Comparison of ENCODE assay signal across 1 cellular context in the genomic region with DNA sequence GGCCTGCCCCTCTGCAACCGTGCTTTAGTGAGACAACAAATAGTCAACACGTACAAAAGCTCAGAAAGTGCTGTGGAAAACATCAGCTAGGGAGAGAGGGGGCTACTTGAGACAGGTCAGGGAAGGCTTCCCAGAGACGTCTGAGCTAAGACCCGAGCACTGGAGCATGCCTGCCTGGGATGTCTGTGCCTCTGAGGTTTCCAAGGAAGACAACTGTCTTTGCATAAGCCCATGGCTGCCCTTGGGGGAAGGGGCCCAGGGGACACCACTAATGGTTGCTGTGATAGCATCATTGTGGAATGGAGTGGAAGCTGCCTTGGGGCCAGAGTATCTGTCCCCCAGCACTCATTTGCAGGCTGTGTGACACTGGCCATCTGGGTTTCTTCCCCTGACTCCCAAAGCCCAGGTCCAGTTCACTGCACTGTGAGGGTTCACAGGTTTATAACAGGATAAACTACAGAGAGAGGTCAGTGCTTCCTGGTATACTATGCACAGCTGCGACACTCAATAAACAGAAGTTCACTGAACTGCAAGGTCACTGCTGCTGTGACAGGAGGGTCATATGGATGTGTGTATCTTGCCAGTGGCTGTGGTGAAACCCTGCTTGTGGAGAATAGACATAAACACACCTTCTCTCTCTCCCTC.
TF ChIP-seq lines count a peak whose summit lies in the region.

No MANE protein-coding gene starts in this region.

TF ChIP-seq in HepG2, 621 proteins besides CTCF, POLR2A, EP300 and RAD21 (continued from another document and continues in another):
- TF ChIP-seq, protein P1, sequence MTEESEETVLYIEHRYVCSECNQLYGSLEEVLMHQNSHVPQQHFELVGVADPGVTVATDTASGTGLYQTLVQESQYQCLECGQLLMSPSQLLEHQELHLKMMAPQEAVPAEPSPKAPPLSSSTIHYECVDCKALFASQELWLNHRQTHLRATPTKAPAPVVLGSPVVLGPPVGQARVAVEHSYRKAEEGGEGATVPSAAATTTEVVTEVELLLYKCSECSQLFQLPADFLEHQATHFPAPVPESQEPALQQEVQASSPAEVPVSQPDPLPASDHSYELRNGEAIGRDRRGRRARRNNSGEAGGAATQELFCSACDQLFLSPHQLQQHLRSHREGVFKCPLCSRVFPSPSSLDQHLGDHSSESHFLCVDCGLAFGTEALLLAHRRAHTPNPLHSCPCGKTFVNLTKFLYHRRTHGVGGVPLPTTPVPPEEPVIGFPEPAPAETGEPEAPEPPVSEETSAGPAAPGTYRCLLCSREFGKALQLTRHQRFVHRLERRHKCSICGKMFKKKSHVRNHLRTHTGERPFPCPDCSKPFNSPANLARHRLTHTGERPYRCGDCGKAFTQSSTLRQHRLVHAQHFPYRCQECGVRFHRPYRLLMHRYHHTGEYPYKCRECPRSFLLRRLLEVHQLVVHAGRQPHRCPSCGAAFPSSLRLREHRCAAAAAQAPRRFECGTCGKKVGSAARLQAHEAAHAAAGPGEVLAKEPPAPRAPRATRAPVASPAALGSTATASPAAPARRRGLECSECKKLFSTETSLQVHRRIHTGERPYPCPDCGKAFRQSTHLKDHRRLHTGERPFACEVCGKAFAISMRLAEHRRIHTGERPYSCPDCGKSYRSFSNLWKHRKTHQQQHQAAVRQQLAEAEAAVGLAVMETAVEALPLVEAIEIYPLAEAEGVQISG (CRISPR knock-in tag; IDR thresholded peaks at IDR 0.05), result peak; percentile 73
- TF ChIP-seq TOPORS (CRISPR knock-in tag; IDR thresholded peaks at IDR 0.05), result no peak
- TF ChIP-seq DPF2 (CRISPR knock-in tag; IDR thresholded peaks at IDR 0.05; ENCODE audit: borderline replicate concordance, low read depth), result peak; percentile 68
- TF ChIP-seq PCBP2 (optimal IDR thresholded peaks at IDR 0.05; ENCODE audit: low read depth, low read length, poor library complexity, severe bottlenecking), result peak; percentile 88
- TF ChIP-seq ZFYVE20 (CRISPR knock-in tag; IDR thresholded peaks at IDR 0.05; ENCODE audit: borderline replicate concordance, low read depth), result no peak
- TF ChIP-seq, protein P2, sequence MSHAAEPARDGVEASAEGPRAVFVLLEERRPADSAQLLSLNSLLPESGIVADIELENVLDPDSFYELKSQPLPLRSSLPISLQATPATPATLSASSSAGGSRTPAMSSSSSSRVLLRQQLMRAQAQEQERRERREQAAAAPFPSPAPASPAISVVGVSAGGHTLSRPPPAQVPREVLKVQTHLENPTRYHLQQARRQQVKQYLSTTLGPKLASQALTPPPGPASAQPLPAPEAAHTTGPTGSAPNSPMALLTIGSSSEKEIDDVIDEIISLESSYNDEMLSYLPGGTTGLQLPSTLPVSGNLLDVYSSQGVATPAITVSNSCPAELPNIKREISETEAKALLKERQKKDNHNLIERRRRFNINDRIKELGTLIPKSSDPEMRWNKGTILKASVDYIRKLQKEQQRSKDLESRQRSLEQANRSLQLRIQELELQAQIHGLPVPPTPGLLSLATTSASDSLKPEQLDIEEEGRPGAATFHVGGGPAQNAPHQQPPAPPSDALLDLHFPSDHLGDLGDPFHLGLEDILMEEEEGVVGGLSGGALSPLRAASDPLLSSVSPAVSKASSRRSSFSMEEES (CRISPR knock-in tag; IDR thresholded peaks at IDR 0.05), result peak; percentile 89
- TF ChIP-seq NFYB (CRISPR knock-in tag; IDR thresholded peaks at IDR 0.05), result no peak
- no peak for TF ChIP-seq IKZF1 (IDR thresholded peaks at IDR 0.05)
- peak; percentile 44; the same call in 1 of the 2 replicates for TF ChIP-seq ZNF563 (CRISPR knock-in tag; IDR thresholded peaks at IDR 0.05)
- TF ChIP-seq ZNF460 (CRISPR knock-in tag; IDR thresholded peaks at IDR 0.05; ENCODE audit: borderline replicate concordance), result no peak
- no peak for TF ChIP-seq ZBTB10 (CRISPR knock-in tag; IDR thresholded peaks at IDR 0.05; ENCODE audit: borderline replicate concordance)
- peak; percentile 83 for TF ChIP-seq KDM5B (CRISPR knock-in tag; IDR thresholded peaks at IDR 0.05; ENCODE audit: borderline replicate concordance)
- peak; percentile 75; the same call in 1 of the 2 replicates for TF ChIP-seq ARNTL (CRISPR knock-in tag; IDR thresholded peaks at IDR 0.05)
- TF ChIP-seq MZF1 (CRISPR knock-in tag; IDR thresholded peaks at IDR 0.05; ENCODE audit: borderline replicate concordance), result peak; percentile 35; the same call in 1 of the 2 replicates
- no peak for TF ChIP-seq ZNF7 (CRISPR knock-in tag; IDR thresholded peaks at IDR 0.05)
- no peak; the same call in 1 of the 2 replicates for TF ChIP-seq ZNF773 (CRISPR knock-in tag; IDR thresholded peaks at IDR 0.05; ENCODE audit: borderline replicate concordance)
- peak; percentile 96; the same call in 1 of the 2 replicates for TF ChIP-seq TARDBP (CRISPR knock-in tag; IDR thresholded peaks at IDR 0.05)
- TF ChIP-seq, protein P3, sequence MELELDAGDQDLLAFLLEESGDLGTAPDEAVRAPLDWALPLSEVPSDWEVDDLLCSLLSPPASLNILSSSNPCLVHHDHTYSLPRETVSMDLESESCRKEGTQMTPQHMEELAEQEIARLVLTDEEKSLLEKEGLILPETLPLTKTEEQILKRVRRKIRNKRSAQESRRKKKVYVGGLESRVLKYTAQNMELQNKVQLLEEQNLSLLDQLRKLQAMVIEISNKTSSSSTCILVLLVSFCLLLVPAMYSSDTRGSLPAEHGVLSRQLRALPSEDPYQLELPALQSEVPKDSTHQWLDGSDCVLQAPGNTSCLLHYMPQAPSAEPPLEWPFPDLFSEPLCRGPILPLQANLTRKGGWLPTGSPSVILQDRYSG (CRISPR knock-in tag; IDR thresholded peaks at IDR 0.05), result no peak
- TF ChIP-seq ZNF619 (CRISPR knock-in tag; IDR thresholded peaks at IDR 0.05), result peak; percentile 96
- no peak for TF ChIP-seq ZNF235 (CRISPR knock-in tag; IDR thresholded peaks at IDR 0.05; ENCODE audit: borderline replicate concordance)
- peak; percentile 81 for TF ChIP-seq FOXC1 (CRISPR knock-in tag; IDR thresholded peaks at IDR 0.05; ENCODE audit: borderline replicate concordance)
- TF ChIP-seq, protein P4, sequence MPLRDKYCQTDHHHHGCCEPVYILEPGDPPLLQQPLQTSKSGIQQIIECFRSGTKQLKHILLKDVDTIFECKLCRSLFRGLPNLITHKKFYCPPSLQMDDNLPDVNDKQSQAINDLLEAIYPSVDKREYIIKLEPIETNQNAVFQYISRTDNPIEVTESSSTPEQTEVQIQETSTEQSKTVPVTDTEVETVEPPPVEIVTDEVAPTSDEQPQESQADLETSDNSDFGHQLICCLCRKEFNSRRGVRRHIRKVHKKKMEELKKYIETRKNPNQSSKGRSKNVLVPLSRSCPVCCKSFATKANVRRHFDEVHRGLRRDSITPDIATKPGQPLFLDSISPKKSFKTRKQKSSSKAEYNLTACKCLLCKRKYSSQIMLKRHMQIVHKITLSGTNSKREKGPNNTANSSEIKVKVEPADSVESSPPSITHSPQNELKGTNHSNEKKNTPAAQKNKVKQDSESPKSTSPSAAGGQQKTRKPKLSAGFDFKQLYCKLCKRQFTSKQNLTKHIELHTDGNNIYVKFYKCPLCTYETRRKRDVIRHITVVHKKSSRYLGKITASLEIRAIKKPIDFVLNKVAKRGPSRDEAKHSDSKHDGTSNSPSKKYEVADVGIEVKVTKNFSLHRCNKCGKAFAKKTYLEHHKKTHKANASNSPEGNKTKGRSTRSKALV (CRISPR knock-in tag; IDR thresholded peaks at IDR 0.05), result peak; percentile 66; the same call in 1 of the 2 replicates
- TF ChIP-seq SOX5 (CRISPR knock-in tag; IDR thresholded peaks at IDR 0.05; ENCODE audit: borderline replicate concordance), result peak; percentile 92
- no peak for TF ChIP-seq ELK4 (CRISPR knock-in tag; IDR thresholded peaks at IDR 0.05; ENCODE audit: borderline replicate concordance)
- no peak for TF ChIP-seq MED8 (CRISPR knock-in tag; IDR thresholded peaks at IDR 0.05; ENCODE audit: insufficient replicate concordance)
- no peak; the same call in 1 of the 2 replicates for TF ChIP-seq HIVEP1 (CRISPR knock-in tag; IDR thresholded peaks at IDR 0.05)
- TF ChIP-seq ZNF484 (CRISPR knock-in tag; IDR thresholded peaks at IDR 0.05; ENCODE audit: borderline replicate concordance, low read depth), result 0 out of 2 replicates have a peak, but pooled peaks have one; percentile 36
- TF ChIP-seq SCMH1 (CRISPR knock-in tag; IDR thresholded peaks at IDR 0.05; ENCODE audit: borderline replicate concordance), result no peak
- TF ChIP-seq SRF (IDR thresholded peaks at IDR 0.05; ENCODE audit: low read depth, low read length), result 0 out of 2 replicates have a peak, but pooled peaks have one; percentile 36
- TF ChIP-seq CENPT (CRISPR knock-in tag; IDR thresholded peaks at IDR 0.05; ENCODE audit: low read depth), result no peak
- TF ChIP-seq, protein P5, sequence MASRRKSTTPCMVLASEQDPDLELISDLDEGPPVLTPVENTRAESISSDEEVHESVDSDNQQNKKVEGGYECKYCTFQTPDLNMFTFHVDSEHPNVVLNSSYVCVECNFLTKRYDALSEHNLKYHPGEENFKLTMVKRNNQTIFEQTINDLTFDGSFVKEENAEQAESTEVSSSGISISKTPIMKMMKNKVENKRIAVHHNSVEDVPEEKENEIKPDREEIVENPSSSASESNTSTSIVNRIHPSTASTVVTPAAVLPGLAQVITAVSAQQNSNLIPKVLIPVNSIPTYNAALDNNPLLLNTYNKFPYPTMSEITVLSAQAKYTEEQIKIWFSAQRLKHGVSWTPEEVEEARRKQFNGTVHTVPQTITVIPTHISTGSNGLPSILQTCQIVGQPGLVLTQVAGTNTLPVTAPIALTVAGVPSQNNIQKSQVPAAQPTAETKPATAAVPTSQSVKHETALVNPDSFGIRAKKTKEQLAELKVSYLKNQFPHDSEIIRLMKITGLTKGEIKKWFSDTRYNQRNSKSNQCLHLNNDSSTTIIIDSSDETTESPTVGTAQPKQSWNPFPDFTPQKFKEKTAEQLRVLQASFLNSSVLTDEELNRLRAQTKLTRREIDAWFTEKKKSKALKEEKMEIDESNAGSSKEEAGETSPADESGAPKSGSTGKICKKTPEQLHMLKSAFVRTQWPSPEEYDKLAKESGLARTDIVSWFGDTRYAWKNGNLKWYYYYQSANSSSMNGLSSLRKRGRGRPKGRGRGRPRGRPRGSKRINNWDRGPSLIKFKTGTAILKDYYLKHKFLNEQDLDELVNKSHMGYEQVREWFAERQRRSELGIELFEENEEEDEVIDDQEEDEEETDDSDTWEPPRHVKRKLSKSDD (CRISPR knock-in tag; IDR thresholded peaks at IDR 0.05; ENCODE audit: low read depth), result peak; percentile 53; the same call in 1 of the 2 replicates
- TF ChIP-seq ZBTB1 (CRISPR knock-in tag; IDR thresholded peaks at IDR 0.05; ENCODE audit: borderline replicate concordance), result no peak
- no peak for TF ChIP-seq EHMT2 (IDR thresholded peaks at IDR 0.05; ENCODE audit: borderline replicate concordance, low read depth, low read length)
- TF ChIP-seq GATAD1 (CRISPR knock-in tag; IDR thresholded peaks at IDR 0.05), result peak; percentile 83
- peak; percentile 98 for TF ChIP-seq ESRRA (CRISPR knock-in tag; IDR thresholded peaks at IDR 0.05; ENCODE audit: low read depth)
- 0 out of 2 replicates have a peak, but pooled peaks have one; percentile 41 for TF ChIP-seq ZNF703 (CRISPR knock-in tag; IDR thresholded peaks at IDR 0.05; ENCODE audit: borderline replicate concordance)
- TF ChIP-seq ZNF550 (CRISPR knock-in tag; IDR thresholded peaks at IDR 0.05; ENCODE audit: borderline replicate concordance), result no peak; the same call in 1 of the 2 replicates
- TF ChIP-seq ZNF17 (CRISPR knock-in tag; IDR thresholded peaks at IDR 0.05), result no peak
- TF ChIP-seq, protein P6, sequence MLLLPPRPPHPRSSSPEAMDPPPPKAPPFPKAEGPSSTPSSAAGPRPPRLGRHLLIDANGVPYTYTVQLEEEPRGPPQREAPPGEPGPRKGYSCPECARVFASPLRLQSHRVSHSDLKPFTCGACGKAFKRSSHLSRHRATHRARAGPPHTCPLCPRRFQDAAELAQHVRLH (CRISPR knock-in tag; IDR thresholded peaks at IDR 0.05; ENCODE audit: borderline replicate concordance, low read depth), result no peak
- TF ChIP-seq PHF21A (CRISPR knock-in tag; IDR thresholded peaks at IDR 0.05), result peak; percentile 86
- no peak for TF ChIP-seq ZNF296 (CRISPR knock-in tag; conservative IDR thresholded peaks at IDR 0.05)
- TF ChIP-seq HHEX (CRISPR knock-in tag; IDR thresholded peaks at IDR 0.05), result peak; percentile 64
- TF ChIP-seq HNRNPK (IDR thresholded peaks at IDR 0.05; ENCODE audit: low read depth, low read length, poor library complexity, severe bottlenecking), result peak; percentile 96
- TF ChIP-seq ZNF788 (CRISPR knock-in tag; IDR thresholded peaks at IDR 0.05; ENCODE audit: borderline replicate concordance), result peak; percentile 97
- peak; percentile 71; the same call in 1 of the 2 replicates for TF ChIP-seq HNF4G (IDR thresholded peaks at IDR 0.05; ENCODE audit: borderline replicate concordance, low read depth, low read length)
- peak; percentile 84; the same call in 1 of the 2 replicates for TF ChIP-seq HNF4G (CRISPR knock-in tag; IDR thresholded peaks at IDR 0.05; ENCODE audit: borderline replicate concordance, low read depth)
- TF ChIP-seq IRF9 (CRISPR knock-in tag; IDR thresholded peaks at IDR 0.05; ENCODE audit: borderline replicate concordance), result peak; percentile 62; the same call in 1 of the 2 replicates
